ENCODE assay signal across 26 cellular contexts in genomic region chr2:156817430-156817829, GRCh38.
"Had no signal": no experiment of that assay in that cellular context is flagged by ENCODE, and none has a peak within 500 bp of the region (broad histone marks: within the 10 kb centered on the region; RNA-seq: fewer than 3 reads in every experiment).

No MANE protein-coding gene starts in this region.

- H3K4me1 Mint-ChIP-seq: memory B cell had no signal

- H3K27me3 Mint-ChIP-seq: memory B cell; natural killer cell treated with Interleukin-12 subunit alpha and Interleukin-12 subunit beta and Interleukin-15 and Interleukin-18, amount 100 ng/mL, for 72 hours; progenitor cell of endocrine pancreas; stimulated activated naive B cell treated with anti-CD40 and anti-IgM and Interleukin-4, amounts not matched to agents 10 μg/mL and 1 μg/mL and 100 μg/mL, for 72 hours had no signal

- H3K4me3 ChIP-seq: hepatocyte, left ventricle myocardium inferior, lung, mucosa of descending colon, ovary, right atrium auricular region, skin epidermis, stomach, suprapubic skin, thoracic aorta, tibial artery, upper lobe of right lung had no signal

- DNase-seq: islet precursor cell; left ventricle myocardium inferior; midbrain; mucosa of descending colon; naive thymus-derived CD4-positive, alpha-beta T cell; ovary; stimulated activated CD4-positive, alpha-beta T cell treated with anti-CD3 and anti-CD28 coated beads, Interleukin-12 subunit alpha, Interleukin-12 subunit beta, amount 100 ng/mL, for 4 hours; stimulated activated CD4-positive, alpha-beta T cell treated with anti-CD3 and anti-CD28 coated beads, Interleukin-15, amount 100 ng/mL, for 24 hours; stimulated activated CD4-positive, alpha-beta T cell treated with anti-CD3 and anti-CD28 coated beads, Interleukin-2, amount 100 ng/mL, for 24 hours; stimulated activated CD4-positive, alpha-beta T cell treated with anti-CD3 and anti-CD28 coated beads, Interleukin-4, amount 100 ng/mL, for 1 hour; stimulated activated naive B cell treated with anti-CD40 and anti-IgM and Interleukin-4, amounts not matched to agents 10 μg/mL and 1 μg/mL and 100 μg/mL, for 72 hours; stimulated activated naive CD8-positive, alpha-beta T cell treated with anti-CD3 and anti-CD28 coated beads, Interleukin-15, Interleukin-2, amounts not matched to agents 100 U/mL and 50 U/mL, for 24 hours; stomach; tibial artery; trophoblast cell; upper lobe of right lung had no signal

- H3K27ac ChIP-seq: hepatocyte, left ventricle myocardium inferior, ovary, right atrium auricular region, skin epidermis, stomach, suprapubic skin, thoracic aorta, tibial artery, upper lobe of right lung had no signal

- H3K4me1 ChIP-seq: tibial artery, upper lobe of right lung had no signal

- H3K9me3 Mint-ChIP-seq: memory B cell; natural killer cell treated with Interleukin-12 subunit alpha and Interleukin-12 subunit beta and Interleukin-15 and Interleukin-18, amount 100 ng/mL, for 72 hours had no signal

- H3K36me3 ChIP-seq: left ventricle myocardium inferior, ovary, right atrium auricular region, stomach, suprapubic skin, thoracic aorta, tibial artery, upper lobe of right lung had no signal

- H3K27me3 ChIP-seq: hepatocyte, ovary, right atrium auricular region, stomach, suprapubic skin, tibial artery, upper lobe of right lung had no signal

- H3K9me3 ChIP-seq: left ventricle myocardium inferior, mucosa of descending colon, ovary, right atrium auricular region, stomach, suprapubic skin, thoracic aorta, tibial artery, upper lobe of right lung had no signal

- H3K27ac Mint-ChIP-seq: memory B cell; naive thymus-derived CD4-positive, alpha-beta T cell; natural killer cell treated with Interleukin-12 subunit alpha and Interleukin-12 subunit beta and Interleukin-15 and Interleukin-18, amount 100 ng/mL, for 72 hours; progenitor cell of endocrine pancreas; stimulated activated naive B cell treated with anti-CD40 and anti-IgM and Interleukin-4, amounts not matched to agents 10 μg/mL and 1 μg/mL and 100 μg/mL, for 72 hours had no signal

- H2AFZ ChIP-seq: hepatocyte had no signal

- ATAC-seq: mucosa of descending colon; naive thymus-derived CD4-positive, alpha-beta T cell; natural killer cell treated with Interleukin-12 subunit alpha and Interleukin-12 subunit beta and Interleukin-15 and Interleukin-18, amount 100 ng/mL, for 72 hours; sciatic nerve; stimulated activated naive B cell treated with anti-CD40 and anti-IgM and Interleukin-4, amounts not matched to agents 10 μg/mL and 1 μg/mL and 100 μg/mL, for 72 hours; stimulated activated naive CD8-positive, alpha-beta T cell treated with anti-CD3 and anti-CD28 coated beads, Interleukin-15, Interleukin-2, amounts not matched to agents 100 U/mL and 50 U/mL, for 24 hours; upper lobe of right lung had no signal

- H3K4me3 Mint-ChIP-seq: memory B cell; naive thymus-derived CD4-positive, alpha-beta T cell; natural killer cell treated with Interleukin-12 subunit alpha and Interleukin-12 subunit beta and Interleukin-15 and Interleukin-18, amount 100 ng/mL, for 72 hours; stimulated activated naive B cell treated with anti-CD40 and anti-IgM and Interleukin-4, amounts not matched to agents 10 μg/mL and 1 μg/mL and 100 μg/mL, for 72 hours had no signal

- H3K4me2 ChIP-seq: hepatocyte had no signal

- H3K36me3 Mint-ChIP-seq: memory B cell; naive thymus-derived CD4-positive, alpha-beta T cell; natural killer cell treated with Interleukin-12 subunit alpha and Interleukin-12 subunit beta and Interleukin-15 and Interleukin-18, amount 100 ng/mL, for 72 hours; stimulated activated naive B cell treated with anti-CD40 and anti-IgM and Interleukin-4, amounts not matched to agents 10 μg/mL and 1 μg/mL and 100 μg/mL, for 72 hours had no signal

- H3K79me2 ChIP-seq: hepatocyte had no signal
